23 cellular contexts compared by ENCODE assay signal in the genomic region with DNA sequence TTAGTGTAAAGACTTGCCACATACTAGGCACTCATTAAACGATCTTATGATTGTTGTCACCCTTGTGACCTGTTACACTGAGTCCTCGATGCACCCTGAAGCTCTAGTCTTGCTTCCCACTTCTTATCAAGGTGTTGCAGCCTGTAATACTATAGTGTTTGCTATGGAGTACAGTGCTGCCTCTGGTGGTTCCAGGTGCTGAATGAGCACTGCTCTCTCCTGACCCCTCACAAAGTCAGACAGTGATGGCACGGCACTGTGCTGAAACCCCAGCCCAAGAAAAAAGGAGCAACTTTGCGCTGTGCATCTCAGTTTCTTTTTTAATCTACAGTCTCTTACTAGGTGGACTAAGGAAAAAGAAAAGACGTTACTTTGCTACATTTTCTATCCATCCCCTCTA.
"Had no signal": no experiment of that assay in that cellular context is flagged by ENCODE, and none has a peak within 500 bp of the region (broad histone marks: within the 10 kb centered on the region; RNA-seq: fewer than 3 reads in every experiment).

No MANE protein-coding gene starts in this region.

- H3K27me3 ChIP-seq: SJSA1 had no signal

- H3K9me3 ChIP-seq: SJSA1 had no signal

- H3K27ac ChIP-seq: KMS-11, SJSA1, SK-N-MC had no signal

- H3K4me3 ChIP-seq: SJSA1, SK-N-MC had no signal

- DNase-seq: MV-4-11, NCI-H1048, NCI-H1105, NCI-H1417, NCI-H1436 treated with DMSO at 0.1 percent for 48 hours, NCI-H1694, NCI-H187 treated with DMSO at 0.1 percent for 48 hours, NCI-H2029 treated with DMSO at 0.1 percent for 48 hours, NCI-H2171 treated with DMSO at 0.1 percent for 48 hours, NCI-H345, NCI-H446 treated with DMSO at 0.1 percent for 48 hours, NCI-H510A treated with DMSO at 0.1 percent for 48 hours, NCI-H526, NCI-H748 treated with DMSO at 0.1 percent for 48 hours, Right ventricle myocardium superior, RPMI8226, SIG-M5, T-helper 2 cell had no signal

- H3K9ac ChIP-seq: KMS-11 had no signal

- FAIRE-seq: HTR-8/SVneo, RCC 7860 had no signal

- H3K4me1 ChIP-seq: SJSA1 had no signal

- H3K4me2 ChIP-seq: KMS-11 had no signal

- H3K36me3 ChIP-seq: SJSA1 had no signal
